ENCODE assay signal across 8 cellular contexts in genomic region chr5:159456722-159457462, GRCh38.
A peak's percentile ranks its signal among the peaks of the same experiment; 100 is the strongest.
DNase-seq lines count a peak whose midpoint lies in the region; ATAC-seq, FAIRE-seq and TF ChIP-seq lines count a peak whose summit lies in the region.

No MANE protein-coding gene starts in this region.

- no peak for FAIRE-seq in astrocyte (lab: Jason Lieb, UNC)

- H2AFZ ChIP-seq in KMS-11 (ENCODE audit: low read depth): no peak overlapping the region
- H2AFZ ChIP-seq in astrocyte (ENCODE audit: low read depth, low read length): no peak overlapping the region

- peaks cover 4% of the 10 kb centered on the region for H3K9me3 Mint-ChIP-seq in astrocyte (ENCODE audit: unreplicated experiment)

- no peaks in the 10 kb centered on the region for H3K36me3 ChIP-seq in GM06990 (ENCODE audit: control insufficient read depth, insufficient read depth, low read length)
- no peaks in the 10 kb centered on the region for H3K36me3 ChIP-seq in KMS-11 (ENCODE audit: insufficient read depth)
- no peaks in the 10 kb centered on the region for H3K36me3 ChIP-seq in astrocyte (ENCODE audit: insufficient read depth, low read length)

- H3K27me3 Mint-ChIP-seq in astrocyte (ENCODE audit: low read depth, unreplicated experiment): no peaks in the 10 kb centered on the region

- H3K27ac Mint-ChIP-seq in astrocyte (ENCODE audit: unreplicated experiment): no peak overlapping the region

- peaks cover 35% of the 10 kb centered on the region for H3K4me1 ChIP-seq in KMS-11 (ENCODE audit: low read depth, poor library complexity, severe bottlenecking)
- H3K4me1 ChIP-seq in astrocyte (ENCODE audit: insufficient read depth, low read length): peaks cover 14% of the 10 kb centered on the region

- no peaks in the 10 kb centered on the region for H3K9me3 ChIP-seq in astrocyte (ENCODE audit: insufficient read depth, low read depth, low read length)

- no peak overlapping the region for H3K9ac ChIP-seq in KMS-11
- H3K9ac ChIP-seq in astrocyte (ENCODE audit: low read length): no peak overlapping the region

- no peak for TF ChIP-seq CTCF in GM06990 (IDR thresholded peaks at IDR 0.05; ENCODE audit: insufficient read depth, low read length, poor library complexity, severe bottlenecking)
- TF ChIP-seq CTCF in KMS-11 (conservative IDR thresholded peaks at IDR 0.05; ENCODE audit: low read depth, low read length): no peak
- no peak for TF ChIP-seq CTCF in astrocyte (IDR thresholded peaks at IDR 0.05; ENCODE audit: insufficient read depth, low read depth, low read length)
- no peak for TF ChIP-seq CTCF in lower leg skin (IDR thresholded peaks at IDR 0.05)

- intact Hi-C loops in lower leg skin (cut with DNase I; ENCODE audit: low total_unique reads): no loop called here

- H3K27ac ChIP-seq in KMS-11 (peak overlapping the region; percentile 55; the same call in 1 of the 2 replicates), astrocyte (ENCODE audit: low read depth, low read length) (no peak overlapping the region)

- DNase-seq in GM06990 (ENCODE audit: extremely low read depth, insufficient read length) (peak; percentile 74), astrocyte (ENCODE audit: low read depth) (peak; percentile 51), lower leg skin (ENCODE audit: low spot score in 2 of 2) (no peak), dermis blood vessel endothelial cell (no peak), NCI-H526 (lab: John Stamatoyannopoulos, UW) (no peak)
- peak; percentile 30 to 31 for DNase-seq in stimulated activated CD8-positive, alpha-beta memory T cell treated with anti-CD3 and anti-CD28 coated beads, Interleukin-7, amount 100 ng/mL, for 4 hours (ENCODE audit: low read depth in 2 of 2)

- no peaks in the 10 kb centered on the region for H3K79me2 ChIP-seq in KMS-11 (ENCODE audit: insufficient read depth, low read depth)
- no peaks in the 10 kb centered on the region for H3K79me2 ChIP-seq in astrocyte (ENCODE audit: insufficient read depth, low read length)

- H3K27me3 ChIP-seq in GM06990 (replicated peaks; ENCODE audit: control insufficient read depth, insufficient read depth, low read length) (no peaks in the 10 kb centered on the region), KMS-11 (ENCODE audit: insufficient read depth, low read depth) (no peaks in the 10 kb centered on the region), astrocyte (ENCODE audit: insufficient read depth, low read length) (no peaks in the 10 kb centered on the region)

- H3K4me3 ChIP-seq in GM06990 (replicated peaks; ENCODE audit: low read depth, low read length): no peak overlapping the region
- no peak overlapping the region for H3K4me3 ChIP-seq in KMS-11 (IDR thresholded peaks at IDR 0.05; ENCODE audit: insufficient read depth, low read depth, low read length)
- no peak overlapping the region for H3K4me3 ChIP-seq in astrocyte (ENCODE audit: insufficient read depth, low read depth, low read length)
- no peak overlapping the region for H3K4me3 ChIP-seq in lower leg skin (ENCODE audit: low read depth, poor library complexity, severe bottlenecking)

- no peaks in the 10 kb centered on the region for H4K20me1 ChIP-seq in KMS-11 (ENCODE audit: insufficient read depth)
- H4K20me1 ChIP-seq in astrocyte (ENCODE audit: insufficient read depth, low read length): no peaks in the 10 kb centered on the region

- H3K4me3 Mint-ChIP-seq in astrocyte (ENCODE audit: unreplicated experiment): no peak overlapping the region

- H3K4me1 Mint-ChIP-seq in astrocyte (ENCODE audit: low read depth, unreplicated experiment): peaks cover 19% of the 10 kb centered on the region

- H3K4me2 ChIP-seq in KMS-11 (peak overlapping the region; percentile 54), astrocyte (ENCODE audit: low read length) (peak overlapping the region; percentile 17)

- peak; percentile 84 for ATAC-seq in GM21576 (IDR thresholded peaks at IDR 0.05; ENCODE audit: unreplicated experiment)

- H3K36me3 Mint-ChIP-seq in astrocyte (ENCODE audit: low read depth, unreplicated experiment): no peaks in the 10 kb centered on the region

- no peak for TF ChIP-seq POLR2A in lower leg skin (IDR thresholded peaks at IDR 0.05)

Comparison
In these comparisons a context has a peak if more than half of its experiments do, and no peak if none do; other contexts are left out.
1. DNase-seq: peak in GM06990 (single experiment), astrocyte (single experiment) and stimulated activated CD8-positive, alpha-beta memory T cell treated with anti-CD3 and anti-CD28 coated beads, Interleukin-7, amount 100 ng/mL, for 4 hours (2 of 2); none in lower leg skin (0 of 2), dermis blood vessel endothelial cell (single experiment) and NCI-H526 (0 of 2).